ENCODE assay signal across 8 cellular contexts in genomic region chr9:79477955-79478751, GRCh38.
DNase-seq lines count a peak whose midpoint lies in the region; ATAC-seq and TF ChIP-seq lines count a peak whose summit lies in the region.

No MANE protein-coding gene starts in this region.

- H3K4me1 ChIP-seq in breast epithelium (no peaks in the 10 kb centered on the region), SJCRH30 (no peaks in the 10 kb centered on the region)

- BruUV-seq in MCF 10A (replicated peaks; lab: Mats Ljungman, UMichigan) = no TSS peak

- H3K27me3 Mint-ChIP-seq in MCF 10A (ENCODE audit: insufficient read depth, unreplicated experiment) (no peaks in the 10 kb centered on the region), endothelial cell (ENCODE audit: unreplicated experiment) (no peaks in the 10 kb centered on the region)

- peak; percentile 24 for DNase-seq in MCF 10A (ENCODE audit: unreplicated experiment)
- no peak for DNase-seq in breast epithelium (ENCODE audit: low spot score in 2 of 2)
- peak; percentile 20 to 52 for DNase-seq in SJCRH30
- peak; percentile 46 for DNase-seq in endothelial cell (ENCODE audit: low spot score)
- DNase-seq in posterior cingulate gyrus = peak in 7 of 10 donors; percentile 14 to 83 (median 43)
- DNase-seq in HK-2 (ENCODE audit: unreplicated experiment) = no peak
- DNase-seq in coronary artery (ENCODE audit: low spot score) = no peak

- CTCF ChIA-PET in MCF 10A (lab: Yijun Ruan, JAX) = interaction anchor here (0.5 to 1.2 kb wide), 5 partner anchors 9 to 600 kb away, joined by 3 to 4 read pairs (median 3); no protein-coding TSS in a partner anchor

- H3K4me3 Mint-ChIP-seq in MCF 10A (ENCODE audit: unreplicated experiment) (no peak overlapping the region), endothelial cell (ENCODE audit: unreplicated experiment) (no peak overlapping the region)

- H3K4me3 ChIP-seq in breast epithelium (no peak overlapping the region), SJCRH30 (no peak overlapping the region), coronary artery (no peak overlapping the region)

- H3K36me3 Mint-ChIP-seq in MCF 10A (ENCODE audit: insufficient read depth, unreplicated experiment) (no peaks in the 10 kb centered on the region), endothelial cell (ENCODE audit: low read depth, unreplicated experiment) (no peaks in the 10 kb centered on the region)

- TF ChIP-seq CTCF in MCF 10A (IDR thresholded peaks at IDR 0.05; ENCODE audit: unreplicated experiment) (no peak), breast epithelium (IDR thresholded peaks at IDR 0.05) (no peak), endothelial cell (IDR thresholded peaks at IDR 0.05; ENCODE audit: unreplicated experiment) (no peak), coronary artery (IDR thresholded peaks at IDR 0.05) (no peak)

- H3K36me3 ChIP-seq in breast epithelium (no peaks in the 10 kb centered on the region), SJCRH30 (no peaks in the 10 kb centered on the region)

- no peak overlapping the region for H3K27ac Mint-ChIP-seq in MCF 10A (ENCODE audit: low read depth, unreplicated experiment)
- no peak overlapping the region for H3K27ac Mint-ChIP-seq in endothelial cell (ENCODE audit: unreplicated experiment)

- H3K9me3 ChIP-seq in breast epithelium = no peaks in the 10 kb centered on the region
- H3K9me3 ChIP-seq in SJCRH30 (replicated peaks) = no peaks in the 10 kb centered on the region

- no peaks in the 10 kb centered on the region for H3K27me3 ChIP-seq in breast epithelium
- H3K27me3 ChIP-seq in SJCRH30 = no peaks in the 10 kb centered on the region

- POLR2A ChIA-PET in MCF 10A (lab: Yijun Ruan, JAX) = interaction anchor here (0.6 to 1.7 kb wide), 9 partner anchors 9 to 905 kb away, joined by 3 to 11 read pairs (median 3); partner anchors contain the start of gene TLE4

- intact Hi-C loops in MCF 10A (cut with micrococcal nuclease) (no loop called here), breast epithelium (cut with DNase I; ENCODE audit: low total_unique reads) (no loop called here), posterior cingulate gyrus (cut with DNase I) (loop anchor here (5.0 to 10.0 kb wide), 2 partner anchors 94 to 467 kb away; partner anchors contain the start of gene TLE4)

- H3K9me3 Mint-ChIP-seq in MCF 10A (ENCODE audit: unreplicated experiment) (no peaks in the 10 kb centered on the region), endothelial cell (ENCODE audit: unreplicated experiment) (no peaks in the 10 kb centered on the region)

- peaks cover 8% of the 10 kb centered on the region for H3K4me1 Mint-ChIP-seq in MCF 10A (ENCODE audit: insufficient read depth, unreplicated experiment)
- peaks cover 25% of the 10 kb centered on the region for H3K4me1 Mint-ChIP-seq in endothelial cell (ENCODE audit: unreplicated experiment)

- peak; percentile 70 for ATAC-seq in HG02763 (IDR thresholded peaks at IDR 0.05; ENCODE audit: unreplicated experiment)

- no peak for TF ChIP-seq POLR2A in breast epithelium (IDR thresholded peaks at IDR 0.05)

- no peak overlapping the region for H3K27ac ChIP-seq in breast epithelium
- H3K27ac ChIP-seq in SJCRH30 = no peak overlapping the region
- H3K27ac ChIP-seq in coronary artery = no peak overlapping the region

Comparison
In these comparisons a context has a peak if more than half of its experiments do, and no peak if none do; other contexts are left out.
1. DNase-seq: peak in MCF 10A (single experiment), SJCRH30 (2 of 2), endothelial cell (single experiment) and posterior cingulate gyrus (7 of 10); none in breast epithelium (0 of 2), HK-2 (single experiment) and coronary artery (single experiment).